In the genomic region with DNA sequence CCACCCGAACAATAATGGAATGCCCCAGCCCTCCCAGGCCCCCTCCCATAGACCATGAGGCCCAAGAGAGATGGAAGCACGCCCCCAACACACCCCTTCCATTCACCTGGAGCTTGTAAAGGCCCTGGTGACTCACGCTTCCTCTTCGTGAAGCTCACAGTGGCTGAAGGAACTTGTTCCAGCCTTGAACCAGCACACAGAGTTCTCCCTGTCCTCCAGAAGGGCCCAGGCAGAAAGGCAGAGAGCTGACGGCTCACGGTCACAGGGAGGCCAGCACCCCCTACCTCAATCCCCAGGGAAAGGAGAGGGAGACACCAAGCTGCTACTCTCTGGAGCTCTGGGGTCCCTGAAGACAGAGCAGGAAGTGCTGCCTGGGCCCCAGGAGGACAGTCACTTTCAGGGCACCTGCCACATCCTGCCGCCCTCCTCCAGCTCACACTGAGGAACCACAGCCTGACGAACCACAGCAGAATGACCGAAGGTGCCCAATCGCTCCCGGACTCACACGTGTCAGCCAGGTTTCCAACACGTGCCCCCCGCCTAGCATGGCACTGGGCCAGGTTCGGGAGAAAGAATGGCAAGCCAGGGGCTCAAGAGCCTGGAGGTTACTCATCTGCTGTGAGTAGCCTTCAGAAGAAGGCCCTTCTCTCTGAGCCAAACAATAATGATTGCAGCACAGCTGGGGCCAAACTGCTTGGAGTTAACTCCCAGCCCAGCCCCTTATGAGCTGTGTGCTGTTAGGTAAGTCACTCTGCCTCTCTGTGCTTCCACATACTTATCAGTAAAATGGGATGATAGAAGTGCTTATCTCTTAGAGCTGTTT, we compare ENCODE assay signal across 1 cellular context.
TF ChIP-seq lines count a peak whose summit lies in the region.

No MANE protein-coding gene starts in this region.

TF ChIP-seq in HepG2, 621 proteins besides CTCF, POLR2A, EP300 and RAD21:
- TF ChIP-seq, protein P1, sequence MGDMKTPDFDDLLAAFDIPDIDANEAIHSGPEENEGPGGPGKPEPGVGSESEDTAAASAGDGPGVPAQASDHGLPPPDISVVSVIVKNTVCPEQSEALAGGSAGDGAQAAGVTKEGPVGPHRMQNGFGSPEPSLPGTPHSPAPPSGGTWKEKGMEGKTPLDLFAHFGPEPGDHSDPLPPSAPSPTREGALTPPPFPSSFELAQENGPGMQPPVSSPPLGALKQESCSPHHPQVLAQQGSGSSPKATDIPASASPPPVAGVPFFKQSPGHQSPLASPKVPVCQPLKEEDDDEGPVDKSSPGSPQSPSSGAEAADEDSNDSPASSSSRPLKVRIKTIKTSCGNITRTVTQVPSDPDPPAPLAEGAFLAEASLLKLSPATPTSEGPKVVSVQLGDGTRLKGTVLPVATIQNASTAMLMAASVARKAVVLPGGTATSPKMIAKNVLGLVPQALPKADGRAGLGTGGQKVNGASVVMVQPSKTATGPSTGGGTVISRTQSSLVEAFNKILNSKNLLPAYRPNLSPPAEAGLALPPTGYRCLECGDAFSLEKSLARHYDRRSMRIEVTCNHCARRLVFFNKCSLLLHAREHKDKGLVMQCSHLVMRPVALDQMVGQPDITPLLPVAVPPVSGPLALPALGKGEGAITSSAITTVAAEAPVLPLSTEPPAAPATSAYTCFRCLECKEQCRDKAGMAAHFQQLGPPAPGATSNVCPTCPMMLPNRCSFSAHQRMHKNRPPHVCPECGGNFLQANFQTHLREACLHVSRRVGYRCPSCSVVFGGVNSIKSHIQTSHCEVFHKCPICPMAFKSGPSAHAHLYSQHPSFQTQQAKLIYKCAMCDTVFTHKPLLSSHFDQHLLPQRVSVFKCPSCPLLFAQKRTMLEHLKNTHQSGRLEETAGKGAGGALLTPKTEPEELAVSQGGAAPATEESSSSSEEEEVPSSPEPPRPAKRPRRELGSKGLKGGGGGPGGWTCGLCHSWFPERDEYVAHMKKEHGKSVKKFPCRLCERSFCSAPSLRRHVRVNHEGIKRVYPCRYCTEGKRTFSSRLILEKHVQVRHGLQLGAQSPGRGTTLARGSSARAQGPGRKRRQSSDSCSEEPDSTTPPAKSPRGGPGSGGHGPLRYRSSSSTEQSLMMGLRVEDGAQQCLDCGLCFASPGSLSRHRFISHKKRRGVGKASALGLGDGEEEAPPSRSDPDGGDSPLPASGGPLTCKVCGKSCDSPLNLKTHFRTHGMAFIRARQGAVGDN (CRISPR knock-in tag; IDR thresholded peaks at IDR 0.05), result peak; percentile 54; the same call in 1 of the 2 replicates
- TF ChIP-seq RNF2 (conservative IDR thresholded peaks at IDR 0.05; ENCODE audit: low read depth) (no peak), MEF2D (CRISPR knock-in tag; IDR thresholded peaks at IDR 0.05) (no peak), NFE2L2 (IDR thresholded peaks at IDR 0.05; ENCODE audit: low read length) (no peak), ZNF557 (CRISPR knock-in tag; IDR thresholded peaks at IDR 0.05) (no peak), ZNF549 (CRISPR knock-in tag; IDR thresholded peaks at IDR 0.05) (no peak), TBX3 (IDR thresholded peaks at IDR 0.05; ENCODE audit: borderline replicate concordance) (no peak), HIVEP1 (CRISPR knock-in tag; IDR thresholded peaks at IDR 0.05) (no peak), FOSL2 (CRISPR knock-in tag; IDR thresholded peaks at IDR 0.05) (peak; percentile 79), MLLT10 (CRISPR knock-in tag; IDR thresholded peaks at IDR 0.05) (no peak), JARID2 (CRISPR knock-in tag; IDR thresholded peaks at IDR 0.05; ENCODE audit: insufficient replicate concordance) (no peak), MED1 (CRISPR knock-in tag; IDR thresholded peaks at IDR 0.05) (no peak), ADNP (CRISPR knock-in tag; IDR thresholded peaks at IDR 0.05) (no peak), RARA (CRISPR knock-in tag; IDR thresholded peaks at IDR 0.05) (peak; percentile 53; the same call in 1 of the 2 replicates), ZMAT3 (CRISPR knock-in tag; conservative IDR thresholded peaks at IDR 0.05) (no peak), ZNF768 (CRISPR knock-in tag; IDR thresholded peaks at IDR 0.05) (peak; percentile 88), RFXANK (CRISPR knock-in tag; IDR thresholded peaks at IDR 0.05) (no peak), ZFP41 (CRISPR knock-in tag; IDR thresholded peaks at IDR 0.05; ENCODE audit: borderline replicate concordance) (no peak), ZNF451 (CRISPR knock-in tag; IDR thresholded peaks at IDR 0.05) (no peak), ATRX (CRISPR knock-in tag; IDR thresholded peaks at IDR 0.05; ENCODE audit: borderline replicate concordance) (no peak), ZNF550 (CRISPR knock-in tag; IDR thresholded peaks at IDR 0.05; ENCODE audit: borderline replicate concordance) (no peak), DNMT3B (CRISPR knock-in tag; conservative IDR thresholded peaks at IDR 0.05) (no peak), TCF7 (IDR thresholded peaks at IDR 0.05; ENCODE audit: low read depth) (peak; percentile 59; the same call in 1 of the 2 replicates), KMT2B (CRISPR knock-in tag; IDR thresholded peaks at IDR 0.05) (no peak), NR1H2 (CRISPR knock-in tag; IDR thresholded peaks at IDR 0.05; ENCODE audit: borderline replicate concordance, low read depth) (no peak)
- TF ChIP-seq, protein P2, sequence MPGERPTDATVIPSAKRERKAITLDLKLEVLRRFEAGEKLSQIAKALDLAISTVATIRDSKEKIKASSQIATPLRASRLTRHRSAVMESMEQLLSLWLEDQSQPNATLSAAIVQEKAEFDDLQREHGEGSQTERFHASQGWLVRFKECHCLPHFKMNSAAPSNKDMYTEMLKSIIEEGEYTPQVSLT (CRISPR knock-in tag; IDR thresholded peaks at IDR 0.05; ENCODE audit: borderline replicate concordance, low read depth), result no peak
- TF ChIP-seq, protein P3, sequence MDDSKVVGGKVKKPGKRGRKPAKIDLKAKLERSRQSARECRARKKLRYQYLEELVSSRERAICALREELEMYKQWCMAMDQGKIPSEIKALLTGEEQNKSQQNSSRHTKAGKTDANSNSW (CRISPR knock-in tag; IDR thresholded peaks at IDR 0.05; ENCODE audit: borderline replicate concordance), result no peak
- TF ChIP-seq, protein P4, sequence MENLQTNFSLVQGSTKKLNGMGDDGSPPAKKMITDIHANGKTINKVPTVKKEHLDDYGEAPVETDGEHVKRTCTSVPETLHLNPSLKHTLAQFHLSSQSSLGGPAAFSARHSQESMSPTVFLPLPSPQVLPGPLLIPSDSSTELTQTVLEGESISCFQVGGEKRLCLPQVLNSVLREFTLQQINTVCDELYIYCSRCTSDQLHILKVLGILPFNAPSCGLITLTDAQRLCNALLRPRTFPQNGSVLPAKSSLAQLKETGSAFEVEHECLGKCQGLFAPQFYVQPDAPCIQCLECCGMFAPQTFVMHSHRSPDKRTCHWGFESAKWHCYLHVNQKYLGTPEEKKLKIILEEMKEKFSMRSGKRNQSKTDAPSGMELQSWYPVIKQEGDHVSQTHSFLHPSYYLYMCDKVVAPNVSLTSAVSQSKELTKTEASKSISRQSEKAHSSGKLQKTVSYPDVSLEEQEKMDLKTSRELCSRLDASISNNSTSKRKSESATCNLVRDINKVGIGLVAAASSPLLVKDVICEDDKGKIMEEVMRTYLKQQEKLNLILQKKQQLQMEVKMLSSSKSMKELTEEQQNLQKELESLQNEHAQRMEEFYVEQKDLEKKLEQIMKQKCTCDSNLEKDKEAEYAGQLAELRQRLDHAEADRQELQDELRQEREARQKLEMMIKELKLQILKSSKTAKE (CRISPR knock-in tag; IDR thresholded peaks at IDR 0.05; ENCODE audit: borderline replicate concordance), result no peak
